Comparison of ENCODE assay signal across 30 cellular contexts in genomic region chr16:55853114-55853513, GRCh38. TPM values are rescaled to one million over a fixed set of nuclear protein-coding genes. Genes with fewer than 3 reads are reported as not detected.
DNase-seq lines count a peak whose midpoint lies in the region; ATAC-seq and TF ChIP-seq lines count a peak whose summit lies in the region.
"Had no signal": no experiment of that assay in that cellular context is flagged by ENCODE, and none has a peak within 500 bp of the region (broad histone marks: within the 10 kb centered on the region; RNA-seq: fewer than 3 reads in every experiment).

No MANE protein-coding gene starts in this region.

- no peak overlapping the region for H2AFZ ChIP-seq in mammary epithelial cell (ENCODE audit: low read depth, low read length)

- H3K27me3 ChIP-seq in mammary epithelial cell (ENCODE audit: insufficient read depth, low read length) (no peaks in the 10 kb centered on the region), foreskin keratinocyte (no peaks in the 10 kb centered on the region)

- H3K4me1 ChIP-seq in mammary epithelial cell (ENCODE audit: insufficient read depth, low read length), result no peaks in the 10 kb centered on the region
- no peaks in the 10 kb centered on the region for H3K4me1 ChIP-seq in foreskin keratinocyte
- H3K4me1 ChIP-seq: gastroesophageal sphincter, sigmoid colon, suprapubic skin, upper lobe of right lung had no signal

- ATAC-seq in foreskin keratinocyte, result peak; percentile 68
- no peak for ATAC-seq in stimulated activated naive CD8-positive, alpha-beta T cell treated with anti-CD3 and anti-CD28 coated beads, Interleukin-15, amount 100 ng/mL, for 72 hours
- ATAC-seq in GM21360 (IDR thresholded peaks at IDR 0.05; ENCODE audit: unreplicated experiment), result no peak
- ATAC-seq: gastroesophageal sphincter; stimulated activated memory B cell treated with anti-CD40 and anti-IgM and Interleukin-4, amounts not matched to agents 10 μg/mL and 1 μg/mL and 100 μg/mL, for 72 hours; upper lobe of right lung had no signal

- no peaks in the 10 kb centered on the region for H3K4me1 Mint-ChIP-seq in stimulated activated naive CD8-positive, alpha-beta T cell treated with anti-CD3 and anti-CD28 coated beads, Interleukin-15, amount 100 ng/mL, for 72 hours
- H3K4me1 Mint-ChIP-seq: activated naive CD8-positive, alpha-beta T cell treated with anti-CD3 and anti-CD28 coated beads for 36 hours; immature natural killer cell; stimulated activated memory B cell treated with anti-CD40 and anti-IgM and Interleukin-4, amounts not matched to agents 10 μg/mL and 1 μg/mL and 100 μg/mL, for 72 hours had no signal

- intact Hi-C loops in mammary epithelial cell (cut with micrococcal nuclease), result loop anchor here (2.0 kb wide), 1 partner anchor 466 kb away; no protein-coding TSS in a partner anchor

- peaks cover 16% of the 10 kb centered on the region for H3K27me3 Mint-ChIP-seq in stimulated activated naive CD8-positive, alpha-beta T cell treated with anti-CD3 and anti-CD28 coated beads, Interleukin-15, amount 100 ng/mL, for 72 hours

- peak; percentile 35 for DNase-seq in ELR (ENCODE audit: low read depth)
- peak; percentile 31 for DNase-seq in M059J (ENCODE audit: low read depth)
- peak; percentile 42 for DNase-seq in mammary epithelial cell
- peak in 1 of 2 donors; percentile 45 for DNase-seq in foreskin keratinocyte
- no peak for DNase-seq in NCI-H1436 treated with DMSO at 0.1 percent for 48 hours (lab: John Stamatoyannopoulos, UW)
- no peak for DNase-seq in iPS-NIHi7 (ENCODE audit: extremely low spot score)
- no peak for DNase-seq in stimulated activated naive CD8-positive, alpha-beta T cell treated with anti-CD3 and anti-CD28 coated beads, Interleukin-15, amount 100 ng/mL, for 72 hours
- DNase-seq: activated effector memory CD4-positive, alpha-beta T cell treated with Interleukin-2 at 50 U/mL for 16 hours; activated naive CD8-positive, alpha-beta T cell treated with anti-CD3 and anti-CD28 coated beads for 36 hours; activated T-cell treated with anti-CD3 and anti-CD28 coated beads for 4 hours; cerebellar nuclear complex; erythroblast; hippocampal formation; immature natural killer cell; mesendoderm; NCI-H1436; NCI-H446 treated with DMSO at 0.1 percent for 48 hours; Right ventricle myocardium superior; sigmoid colon; stimulated activated CD4-positive, alpha-beta T cell treated with anti-CD3 and anti-CD28 coated beads, Interleukin-4, amount 100 ng/mL, for 4 hours; upper lobe of right lung had no signal

- no peak overlapping the region for H3K27ac Mint-ChIP-seq in stimulated activated naive CD8-positive, alpha-beta T cell treated with anti-CD3 and anti-CD28 coated beads, Interleukin-15, amount 100 ng/mL, for 72 hours
- H3K27ac Mint-ChIP-seq: activated naive CD8-positive, alpha-beta T cell treated with anti-CD3 and anti-CD28 coated beads for 36 hours; immature natural killer cell; progenitor cell of endocrine pancreas; stimulated activated memory B cell treated with anti-CD40 and anti-IgM and Interleukin-4, amounts not matched to agents 10 μg/mL and 1 μg/mL and 100 μg/mL, for 72 hours had no signal

- H3K36me3 ChIP-seq in mammary epithelial cell (ENCODE audit: insufficient read depth, low read length), result no peaks in the 10 kb centered on the region
- H3K36me3 ChIP-seq: gastroesophageal sphincter, sigmoid colon, suprapubic skin, upper lobe of right lung had no signal

- H3K4me3 Mint-ChIP-seq in stimulated activated naive CD8-positive, alpha-beta T cell treated with anti-CD3 and anti-CD28 coated beads, Interleukin-15, amount 100 ng/mL, for 72 hours, result no peak overlapping the region
- H3K4me3 Mint-ChIP-seq: activated naive CD8-positive, alpha-beta T cell treated with anti-CD3 and anti-CD28 coated beads for 36 hours; immature natural killer cell; stimulated activated memory B cell treated with anti-CD40 and anti-IgM and Interleukin-4, amounts not matched to agents 10 μg/mL and 1 μg/mL and 100 μg/mL, for 72 hours had no signal

- CTCF ChIA-PET in mammary epithelial cell (lab: Charles Lee; ENCODE audit: low non-redundant PET), result no interaction called here

- no peak overlapping the region for H3K4me3 ChIP-seq in mammary epithelial cell (replicated peaks in 1 of 3; ENCODE audit: insufficient read depth in 1 of 3, low read depth in 2 of 3, low read length in 3 of 3)
- H3K4me3 ChIP-seq: gastroesophageal sphincter, sigmoid colon, suprapubic skin, upper lobe of right lung had no signal

- no peak for TF ChIP-seq CTCF in mammary epithelial cell (conservative IDR thresholded peaks at IDR 0.05 in 1 of 2, IDR thresholded peaks at IDR 0.05 in 1 of 2; ENCODE audit: extremely low read depth in 1 of 2, insufficient read depth in 1 of 2, low read depth in 1 of 2, low read length in 2 of 2)
- TF ChIP-seq CTCF in foreskin keratinocyte (conservative IDR thresholded peaks at IDR 0.05), result no peak

- no peak overlapping the region for H3K9ac ChIP-seq in mammary epithelial cell (ENCODE audit: insufficient read depth, low read length)

- no TSS peak for BruUV-seq in mammary epithelial cell (replicated peaks; lab: Mats Ljungman, UMichigan)

- H3K9me3 ChIP-seq in mammary epithelial cell (replicated peaks; ENCODE audit: insufficient read depth, low read length), result no peaks in the 10 kb centered on the region
- H3K9me3 ChIP-seq: gastroesophageal sphincter, sigmoid colon, suprapubic skin, upper lobe of right lung had no signal

- in situ Hi-C loops in mammary epithelial cell (cut with MboI; ENCODE audit: low sequenced_read_pairs in 2 of 2), result no loop called here

- H3K9me3 Mint-ChIP-seq in stimulated activated naive CD8-positive, alpha-beta T cell treated with anti-CD3 and anti-CD28 coated beads, Interleukin-15, amount 100 ng/mL, for 72 hours, result no peaks in the 10 kb centered on the region
- H3K9me3 Mint-ChIP-seq: activated naive CD8-positive, alpha-beta T cell treated with anti-CD3 and anti-CD28 coated beads for 36 hours; immature natural killer cell; stimulated activated memory B cell treated with anti-CD40 and anti-IgM and Interleukin-4, amounts not matched to agents 10 μg/mL and 1 μg/mL and 100 μg/mL, for 72 hours had no signal

- no peak overlapping the region for H3K4me2 ChIP-seq in mammary epithelial cell (ENCODE audit: insufficient read depth, low read depth, low read length)

- WGBS in mammary epithelial cell (ENCODE audit: low coverage, missing lambda C conversion rate), result 40% methylated on average over 3 of the region's 3 CpGs

- no peak overlapping the region for H3K27ac ChIP-seq in mammary epithelial cell (ENCODE audit: insufficient read depth, low read depth, low read length)
- H3K27ac ChIP-seq in foreskin keratinocyte, result no peak overlapping the region
- H3K27ac ChIP-seq: gastroesophageal sphincter, sigmoid colon, suprapubic skin, upper lobe of right lung had no signal

- H3K79me2 ChIP-seq in mammary epithelial cell (ENCODE audit: insufficient read depth, low read length), result no peaks in the 10 kb centered on the region

- dilution Hi-C loops in mammary epithelial cell (cut with HindIII; ENCODE audit: low sequenced_read_pairs), result no loop called here

- H4K20me1 ChIP-seq in mammary epithelial cell (ENCODE audit: insufficient read depth, low read length), result no peaks in the 10 kb centered on the region

RNA-seq across cellular contexts. Expression of gene CES1, which starts 20.2 kb away (rescaled TPM):
- total RNA-seq in M059J (2014; rRNA removed; shearing (Covaris generic)), result 2.2 and 2.4 TPM in 2 replicates
- total RNA-seq in mammary epithelial cell (under 1 TPM in 1 of 2 donors, not detected in 1; 0.50 TPM), foreskin keratinocyte (0.10 TPM in 1 of 2 replicates, not detected in the other)
- polyA plus RNA-seq in mammary epithelial cell (0.07 TPM), foreskin keratinocyte (0.31 TPM in 1 of 2 replicates, not detected in the other)
- not detected for polyA minus RNA-seq in mammary epithelial cell
- total RNA-seq: activated naive CD8-positive, alpha-beta T cell treated with anti-CD3 and anti-CD28 coated beads for 36 hours; astrocyte; myocyte; OCI-LY7; progenitor cell of endocrine pancreas had no signal

RNA-seq across cellular contexts. Expression of gene CES5A, which starts 22.1 kb away (rescaled TPM):
- total RNA-seq in M059J (2014; rRNA removed; shearing (Covaris generic)), result not detected in 2 replicates
- total RNA-seq in mammary epithelial cell (not detected), foreskin keratinocyte (not detected in 2 replicates)
- polyA plus RNA-seq in mammary epithelial cell (not detected), foreskin keratinocyte (not detected in 2 replicates)
- not detected for polyA minus RNA-seq in mammary epithelial cell
- total RNA-seq: activated naive CD8-positive, alpha-beta T cell treated with anti-CD3 and anti-CD28 coated beads for 36 hours; astrocyte; gastroesophageal sphincter; myocyte; OCI-LY7; progenitor cell of endocrine pancreas; sigmoid colon; T-helper 2 cell treated with Interferon-gamma antibody and Interleukin-4, amounts not matched to agents 100 ng/mL and 5 ng/mL, for 36 hours; upper lobe of right lung had no signal
- polyA plus RNA-seq: immature natural killer cell, sigmoid colon had no signal

Comparison
In these comparisons a context has a peak if more than half of its experiments do, and no peak if none do; other contexts are left out.
1. DNase-seq: peak in ELR (single experiment), M059J (single experiment) and mammary epithelial cell (single experiment); none in NCI-H1436 treated with DMSO at 0.1 percent for 48 hours (single experiment), iPS-NIHi7 (single experiment) and stimulated activated naive CD8-positive, alpha-beta T cell treated with anti-CD3 and anti-CD28 coated beads, Interleukin-15, amount 100 ng/mL, for 72 hours (0 of 2).